Comparison of ENCODE assay signal across 17 cellular contexts in the genomic region with DNA sequence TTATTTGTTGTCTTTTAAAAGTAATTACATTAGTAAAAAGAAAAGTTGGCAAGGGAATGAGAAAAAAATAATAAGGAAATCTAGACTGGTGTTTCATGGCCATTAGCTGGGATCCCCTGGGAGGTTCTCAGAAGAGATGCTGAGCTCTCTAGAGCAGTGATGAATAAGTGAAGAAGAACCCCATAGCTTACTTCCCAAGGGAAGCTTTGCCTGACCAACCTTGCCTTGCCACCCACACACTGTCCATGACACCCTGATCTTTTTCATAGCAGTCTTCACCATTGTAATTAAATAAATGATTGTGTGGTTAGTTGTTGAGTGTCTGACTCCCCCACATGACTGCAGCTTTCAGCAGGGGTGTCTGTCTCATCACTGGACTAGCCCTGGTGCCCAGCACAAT. TPM values are rescaled to one million over a fixed set of nuclear protein-coding genes. Genes with fewer than 3 reads are reported as not detected.
"Had no signal": no experiment of that assay in that cellular context is flagged by ENCODE, and none has a peak within 500 bp of the region (broad histone marks: within the 10 kb centered on the region; RNA-seq: fewer than 3 reads in every experiment).

No MANE protein-coding gene starts in this region.

- DNase-seq: activated CD4-positive, alpha-beta memory T cell treated with anti-CD3 and anti-CD28 coated beads for 36 hours; activated CD4-positive, alpha-beta T cell treated with anti-CD3 and anti-CD28 coated beads for 48 hours; activated CD4-positive, CD25-positive, alpha-beta regulatory T cell; activated effector memory CD4-positive, alpha-beta T cell treated with Interleukin-2 at 50 U/mL for 16 hours; activated naive CD4-positive, alpha-beta T cell treated with anti-CD3 and anti-CD28 coated beads for 36 hours; activated T-cell treated with anti-CD3 and anti-CD28 coated beads, Interleukin-2, amount 50 U/mL, for 72 hours; cerebellar nuclear complex; cortex of kidney; erythroblast; gastrocnemius medialis; hippocampal formation; left ventricle myocardium superior; mammary epithelial cell; naive thymus-derived CD8-positive, alpha-beta T cell; stimulated activated CD4-positive, alpha-beta T cell treated with anti-CD3 and anti-CD28 coated beads, Interleukin-12 subunit alpha, Interleukin-12 subunit beta, amount 100 ng/mL, for 4 hours; T1000; tibial artery had no signal

- ATAC-seq: activated T-cell treated with anti-CD3 and anti-CD28 coated beads, Interleukin-2, amount 50 U/mL, for 72 hours; gastrocnemius medialis; naive thymus-derived CD8-positive, alpha-beta T cell had no signal

RNA-seq across cellular contexts. Expression of a gene that starts 21.4 kb away (rescaled TPM):
- polyA plus RNA-seq: mammary epithelial cell; naive thymus-derived CD8-positive, alpha-beta T cell had no signal
